Comparison of ENCODE assay signal across 20 cellular contexts in the genomic region with DNA sequence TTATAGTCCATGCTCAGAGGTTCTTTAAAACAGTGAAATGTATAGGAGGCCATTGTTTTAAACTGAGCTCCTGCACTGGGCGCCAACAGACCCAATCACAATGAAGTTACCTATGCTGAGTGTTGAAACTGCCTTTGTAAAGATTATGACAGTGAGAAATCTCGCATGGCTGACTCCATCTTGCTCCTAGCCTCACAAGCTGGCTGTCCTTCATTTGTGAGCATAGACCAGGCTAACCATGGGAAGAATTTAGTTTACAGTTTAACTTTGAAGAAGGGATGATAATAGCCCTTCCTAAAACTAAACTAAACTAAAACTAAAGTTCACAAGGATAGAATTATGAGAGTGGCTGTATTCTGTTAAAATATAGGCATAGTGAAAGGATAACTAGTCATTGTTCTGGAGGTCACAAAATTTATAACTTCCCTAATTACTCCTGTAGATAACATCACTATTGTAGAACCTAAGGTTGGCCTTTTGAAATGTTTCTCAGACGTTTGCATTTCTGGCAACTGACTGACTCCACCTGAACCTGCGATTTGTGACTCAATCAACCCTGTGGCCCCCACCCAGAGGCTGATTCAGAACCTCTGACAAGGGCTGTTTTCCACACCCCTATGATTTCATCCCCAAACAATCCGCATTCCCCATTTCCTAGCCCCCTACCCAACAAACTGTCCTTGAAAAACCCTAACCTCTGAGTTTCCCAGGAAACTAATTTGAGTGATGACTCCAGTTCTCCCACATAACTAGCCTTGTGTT. TPM values are rescaled to one million over a fixed set of nuclear protein-coding genes. Genes with fewer than 3 reads are reported as not detected.
DNase-seq lines count a peak whose midpoint lies in the region; TF ChIP-seq lines count a peak whose summit lies in the region.
"Had no signal": no experiment of that assay in that cellular context is flagged by ENCODE, and none has a peak within 500 bp of the region (broad histone marks: within the 10 kb centered on the region; RNA-seq: fewer than 3 reads in every experiment).

No MANE protein-coding gene starts in this region.

- intact Hi-C loops in PC-9 (cut with micrococcal nuclease; ENCODE audit: unreplicated experiment), result loop anchor here (5.0 to 10.0 kb wide), 2 partner anchors 96 to 274 kb away; no protein-coding TSS in a partner anchor

- H2BK20ac ChIP-seq in H9 (ENCODE audit: low read depth, low read length, poor library complexity, severe bottlenecking), result no peak overlapping the region

- no peak overlapping the region for H4K91ac ChIP-seq in H9 (ENCODE audit: insufficient read length, low read depth, low read length)

- H3K4me1 Mint-ChIP-seq in H9, result peaks cover 26 to 27% of the 10 kb centered on the region in 2 experiments
- H3K4me1 Mint-ChIP-seq in neural progenitor cell, result peaks cover 11% of the 10 kb centered on the region
- H3K4me1 Mint-ChIP-seq: central memory CD8-positive, alpha-beta T cell had no signal

- H3F3A ChIP-seq in PC-9 (ENCODE audit: insufficient read depth, low read depth) (peaks cover 5% of the 10 kb centered on the region; the same call in 1 of the 2 replicates), neural progenitor cell (ENCODE audit: low read depth) (no peaks in the 10 kb centered on the region)

- 0 out of 7 replicates have a peak, but pooled peaks cover 0 to 3% (median 0%) of the 10 kb centered on the region in 3 experiments for H3K36me3 Mint-ChIP-seq in H9 (ENCODE audit: insufficient read depth in 1 of 3, low read depth in 3 of 3)
- no peaks in the 10 kb centered on the region for H3K36me3 Mint-ChIP-seq in neural progenitor cell

- WGBS in H9 (ENCODE audit: extremely low coverage, insufficient read length, low lambda C conversion rate), result no CpG with 5 or more reads among the region's 5 CpGs
- 67% methylated on average over 5 of the region's 5 CpGs for WGBS in hepatocyte (ENCODE audit: low lambda C conversion rate, missing lambda C conversion rate)

- no peak overlapping the region for H2BK120ac ChIP-seq in H9 (ENCODE audit: low read depth, low read length, poor library complexity, severe bottlenecking)

- 0 out of 2 replicates have a peak, but pooled peaks cover 2% of the 10 kb centered on the region for H3K4me1 ChIP-seq in H9 (ENCODE audit: insufficient read depth, low read length)
- H3K4me1 ChIP-seq in PC-9 (replicated peaks; ENCODE audit: insufficient read depth), result peaks cover 14% of the 10 kb centered on the region; the same call in 1 of the 2 replicates
- H3K4me1 ChIP-seq in hepatocyte (ENCODE audit: insufficient read depth), result no peaks in the 10 kb centered on the region
- H3K4me1 ChIP-seq in neural progenitor cell, result peaks cover 2% of the 10 kb centered on the region
- H3K4me1 ChIP-seq: HAP-1, suprapubic skin had no signal

- no peak for DNase-seq in H9
- peak; percentile 35 to 38 for DNase-seq in PC-9
- no peak for DNase-seq in hepatocyte (ENCODE audit: low spot score)
- no peak for DNase-seq in neural progenitor cell (ENCODE audit: low spot score)
- DNase-seq in coronary artery (ENCODE audit: low spot score), result no peak
- DNase-seq in SHP77 (lab: John Stamatoyannopoulos, UW), result no peak
- no peak for DNase-seq in DMS79 (lab: John Stamatoyannopoulos, UW)
- no peak for DNase-seq in activated gamma-delta T cell (lab: John Stamatoyannopoulos, UW)
- DNase-seq: activated CD4-positive, alpha-beta T cell treated with anti-CD3 and anti-CD28 coated beads, Interleukin-2, amount 50 U/mL, for 48 hours; AML-193; foreskin melanocyte; MV-4-11; NCI-H2029 treated with DMSO at 0.1 percent for 48 hours; NCI-H526; stimulated activated CD4-positive, alpha-beta T cell treated with anti-CD3 and anti-CD28 coated beads, Interleukin-4, amount 100 ng/mL, for 1 hour; stimulated activated CD8-positive, alpha-beta memory T cell treated with anti-CD3 and anti-CD28 coated beads, Interleukin-4, amount 100 ng/mL, for 48 hours had no signal

- no peak overlapping the region for H3K4ac ChIP-seq in H9 (ENCODE audit: low read depth, low read length)

- no peaks in the 10 kb centered on the region for H3K79me2 ChIP-seq in H9 (ENCODE audit: insufficient read depth, low read length)
- no peaks in the 10 kb centered on the region for H3K79me2 ChIP-seq in PC-9 (ENCODE audit: low read depth)
- no peaks in the 10 kb centered on the region for H3K79me2 ChIP-seq in hepatocyte
- no peaks in the 10 kb centered on the region for H3K79me2 ChIP-seq in neural progenitor cell (ENCODE audit: low read depth)

- no peak overlapping the region for H3T11ph ChIP-seq in H9 (ENCODE audit: low read length)

- BruUV-seq in PC-9 (replicated peaks; lab: Mats Ljungman, UMichigan), result TSS peak; percentile 3

- H2BK15ac ChIP-seq in H9 (ENCODE audit: low read depth, low read length), result no peak overlapping the region

- H3K27ac Mint-ChIP-seq in H9, result peak overlapping the region; percentile 45 to 96 (median 52); a peak in 5 of 7 replicates
- H3K27ac Mint-ChIP-seq in neural progenitor cell, result no peak overlapping the region

- H3K27me3 Mint-ChIP-seq in H9 (ENCODE audit: low read depth) (no peaks in the 10 kb centered on the region), neural progenitor cell (ENCODE audit: insufficient read depth, low read depth) (peaks cover 2% of the 10 kb centered on the region)

- H3K4me3 ChIP-seq in PC-9 (no peak overlapping the region), hepatocyte (no peak overlapping the region), neural progenitor cell (no peak overlapping the region), coronary artery (no peak overlapping the region)
- H3K4me3 ChIP-seq: HAP-1, suprapubic skin had no signal

- H3K9ac ChIP-seq in H9 (ENCODE audit: extremely low read depth, insufficient read length, low read length) (no peak overlapping the region), neural progenitor cell (no peak overlapping the region)

- no peak overlapping the region for H3K18ac ChIP-seq in H9 (ENCODE audit: insufficient read length, low read depth, low read length)

- no peaks in the 10 kb centered on the region for H3K23me2 ChIP-seq in H9 (ENCODE audit: insufficient read length, low read depth, low read length, poor library complexity, severe bottlenecking)

- CTCF ChIA-PET in PC-9 (lab: Charles Lee), result interaction anchor here (0.7 kb wide), 1 partner anchor 96 kb away, joined by 3 read pairs; no protein-coding TSS in a partner anchor

- H3K36me3 ChIP-seq in PC-9 (ENCODE audit: low read depth) (no peaks in the 10 kb centered on the region), hepatocyte (replicated peaks; ENCODE audit: insufficient read depth, low read depth) (no peaks in the 10 kb centered on the region), neural progenitor cell (no peaks in the 10 kb centered on the region)
- H3K36me3 ChIP-seq: HAP-1, suprapubic skin had no signal

- no peak overlapping the region for H3K56ac ChIP-seq in H9 (ENCODE audit: insufficient read length, low read depth, low read length)

- no peak overlapping the region for H2AK5ac ChIP-seq in H9 (ENCODE audit: insufficient read length, low read length)

- H3K23ac ChIP-seq in H9 (ENCODE audit: insufficient read length, low read depth, low read length), result no peak overlapping the region

- POLR2A ChIA-PET in PC-9 (lab: Charles Lee; ENCODE audit: unreplicated experiment), result no interaction called here

- peak overlapping the region in 1 of 2 experiments; percentile 6; a peak in 2 of 5 replicates for H3K4me3 Mint-ChIP-seq in H9
- H3K4me3 Mint-ChIP-seq in neural progenitor cell, result no peak overlapping the region
- H3K4me3 Mint-ChIP-seq: central memory CD8-positive, alpha-beta T cell had no signal

- H3K9me2 ChIP-seq in PC-9 (ENCODE audit: insufficient read depth) (no peaks in the 10 kb centered on the region; the same call in 1 of the 2 replicates), hepatocyte (replicated peaks; ENCODE audit: insufficient read depth) (no peaks in the 10 kb centered on the region)

- no peak overlapping the region for H3K27ac ChIP-seq in H9 (ENCODE audit: insufficient read length, low read depth, low read length)
- H3K27ac ChIP-seq in PC-9, result peak overlapping the region; percentile 45
- peak overlapping the region; percentile 17 for H3K27ac ChIP-seq in hepatocyte
- no peak overlapping the region for H3K27ac ChIP-seq in neural progenitor cell
- no peak overlapping the region for H3K27ac ChIP-seq in coronary artery
- H3K27ac ChIP-seq: suprapubic skin had no signal

- no peak overlapping the region for H2BK5ac ChIP-seq in H9 (ENCODE audit: insufficient read length, low read length)

- H3K27me3 ChIP-seq in H9 (ENCODE audit: insufficient read depth, low read length) (no peaks in the 10 kb centered on the region), PC-9 (ENCODE audit: insufficient read depth, low read depth) (no peaks in the 10 kb centered on the region), hepatocyte (no peaks in the 10 kb centered on the region), neural progenitor cell (no peaks in the 10 kb centered on the region)
- H3K27me3 ChIP-seq: suprapubic skin had no signal

- H3K9me3 ChIP-seq in H9 (ENCODE audit: control insufficient read depth, low read depth, low read length), result no peaks in the 10 kb centered on the region
- 0 out of 2 replicates have a peak, but pooled peaks cover 3% of the 10 kb centered on the region for H3K9me3 ChIP-seq in PC-9 (ENCODE audit: insufficient read depth, low read depth)
- H3K9me3 ChIP-seq in hepatocyte (ENCODE audit: low read depth), result no peaks in the 10 kb centered on the region
- H3K9me3 ChIP-seq in neural progenitor cell (ENCODE audit: low read depth), result no peaks in the 10 kb centered on the region
- H3K9me3 ChIP-seq: HAP-1, suprapubic skin had no signal

- TF ChIP-seq CTCF in H9 (conservative IDR thresholded peaks at IDR 0.05) (no peak), PC-9 (conservative IDR thresholded peaks at IDR 0.05) (no peak), hepatocyte (IDR thresholded peaks at IDR 0.05; ENCODE audit: poor library complexity) (no peak), neural progenitor cell (IDR thresholded peaks at IDR 0.05) (no peak), coronary artery (IDR thresholded peaks at IDR 0.05) (no peak)

- no peak overlapping the region for H4K8ac ChIP-seq in H9 (replicated peaks; ENCODE audit: insufficient read length, low read depth, low read length)

- H2AFZ ChIP-seq in H9 (ENCODE audit: low read length) (no peak overlapping the region), PC-9 (peak overlapping the region; percentile 34; the same call in 1 of the 2 replicates), hepatocyte (no peak overlapping the region), neural progenitor cell (replicated peaks) (peak overlapping the region; percentile 12)

- no peak overlapping the region for H4K5ac ChIP-seq in H9 (ENCODE audit: insufficient read length, low read depth, low read length)

- no peak overlapping the region for H3K14ac ChIP-seq in H9 (ENCODE audit: insufficient read depth, low read length)

- no peak overlapping the region for H3K4me2 ChIP-seq in H9 (ENCODE audit: insufficient read depth, insufficient read length, low read length)
- peak overlapping the region; percentile 30; the same call in 1 of the 2 replicates for H3K4me2 ChIP-seq in PC-9
- H3K4me2 ChIP-seq in hepatocyte, result no peak overlapping the region
- no peak overlapping the region for H3K4me2 ChIP-seq in neural progenitor cell

- H2BK12ac ChIP-seq in H9 (ENCODE audit: insufficient read length, low read depth, low read length), result no peak overlapping the region

- no peaks in the 10 kb centered on the region for H3K79me1 ChIP-seq in H9 (ENCODE audit: insufficient read depth, low read depth, low read length, poor library complexity, severe bottlenecking)

- H4K20me1 ChIP-seq in H9 (ENCODE audit: control insufficient read depth, insufficient read depth, insufficient read length) (no peaks in the 10 kb centered on the region), PC-9 (ENCODE audit: insufficient read depth) (no peaks in the 10 kb centered on the region), hepatocyte (ENCODE audit: insufficient read depth, poor library complexity, severe bottlenecking) (no peaks in the 10 kb centered on the region), neural progenitor cell (ENCODE audit: low read depth) (no peaks in the 10 kb centered on the region)

- no peaks in the 10 kb centered on the region for H3K9me3 Mint-ChIP-seq in H9
- no peaks in the 10 kb centered on the region for H3K9me3 Mint-ChIP-seq in neural progenitor cell
- H3K9me3 Mint-ChIP-seq: central memory CD8-positive, alpha-beta T cell had no signal

RNA-seq across cellular contexts. Expression of a gene that starts 59.1 kb away (rescaled TPM):
- total RNA-seq in H9 (2021) (not detected in 2 replicates), PC-9 (2021) (not detected in 2 replicates), hepatocyte (not detected in 2 replicates), neural progenitor cell (ENCODE audit: low replicate concordance) (not detected in 2 replicates)
- not detected in 2 replicates for polyA plus RNA-seq in hepatocyte
- total RNA-seq: omental fat pad, suprapubic skin had no signal

Comparison
In these comparisons a context has a peak if more than half of its experiments do, and no peak if none do; other contexts are left out.
1. DNase-seq: peak in PC-9 (2 of 2); none in H9 (single experiment), hepatocyte (single experiment), neural progenitor cell (single experiment), coronary artery (single experiment), SHP77 (0 of 2), DMS79 (single experiment) and activated gamma-delta T cell (single experiment).
2. H2AFZ ChIP-seq: peak in PC-9 (single experiment) and neural progenitor cell (single experiment); none in H9 (single experiment) and hepatocyte (single experiment).
3. H3K27ac ChIP-seq: peak in PC-9 (single experiment) and hepatocyte (single experiment); none in H9 (single experiment), neural progenitor cell (single experiment) and coronary artery (0 of 2).